16 cellular contexts compared by ENCODE assay signal in the genomic region with DNA sequence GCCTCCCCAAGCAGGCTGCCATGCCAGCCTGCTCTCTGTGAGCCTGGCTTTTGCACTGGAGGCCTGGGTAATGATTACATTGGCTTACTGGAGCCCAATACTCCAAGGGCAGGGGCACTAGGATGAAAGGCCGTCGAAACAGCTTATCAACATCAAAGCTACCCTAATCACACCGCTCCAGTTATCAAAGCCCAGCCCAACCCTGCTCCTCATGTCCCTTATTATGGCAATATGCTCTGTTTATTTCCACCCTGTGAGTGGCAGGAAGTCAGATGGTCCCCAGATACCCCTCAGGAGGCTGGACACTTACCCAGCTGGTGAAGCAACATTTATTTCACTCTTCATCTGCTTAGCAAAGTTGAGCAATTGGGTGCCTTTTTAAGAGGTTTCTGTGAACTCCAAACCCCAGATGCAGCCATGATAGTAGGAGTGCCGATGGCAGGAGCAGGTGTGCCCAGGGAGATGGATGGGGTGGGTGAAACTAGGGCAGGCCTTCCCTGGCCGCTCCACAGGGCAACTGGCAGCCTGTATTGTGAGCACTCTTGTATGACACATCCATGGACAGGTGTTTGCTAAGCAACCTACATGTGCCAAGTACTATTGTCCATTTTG.
A peak's percentile ranks its signal among the peaks of the same experiment; 100 is the strongest.
DNase-seq lines count a peak whose midpoint lies in the region; ATAC-seq and TF ChIP-seq lines count a peak whose summit lies in the region.
"Had no signal": no experiment of that assay in that cellular context is flagged by ENCODE, and none has a peak within 500 bp of the region (broad histone marks: within the 10 kb centered on the region; RNA-seq: fewer than 3 reads in every experiment).

No MANE protein-coding gene starts in this region.

- no peak overlapping the region for H3K4me3 ChIP-seq in HL-60 (replicated peaks; ENCODE audit: insufficient read depth, low read length)
- no peak overlapping the region for H3K4me3 ChIP-seq in psoas muscle

- DNase-seq in HL-60 (ENCODE audit: low read depth in 1 of 2, low spot score in 1 of 2) (peak; percentile 7 to 10), NCI-H2196 treated with DMSO at 0.1 percent for 48 hours (lab: John Stamatoyannopoulos, UW; ENCODE audit: unreplicated experiment) (peak; percentile 7), left cardiac atrium (peak; percentile 28), psoas muscle (no peak), G401 (ENCODE audit: low spot score) (no peak), COLO829 (ENCODE audit: low spot score) (no peak)
- no peak for DNase-seq in stimulated activated CD4-positive, alpha-beta T cell treated with anti-CD3 and anti-CD28 coated beads, Interleukin-15, amount 100 ng/mL, for 24 hours
- no peak for DNase-seq in activated naive CD4-positive, alpha-beta T cell treated with Interleukin-2 at 50 U/mL for 16 hours
- DNase-seq: activated B cell treated with CpG ODN at 0.5 μM for 24 hours; activated naive CD4-positive, alpha-beta T cell treated with anti-CD3 and anti-CD28 coated beads, Interleukin-2, amount 10 ng/mL, durations not matched to agents 7 days and 5 days; effector CD8-positive, alpha-beta T cell; foreskin melanocyte; NCI-H187; SK-N-SH; stimulated activated CD4-positive, alpha-beta T cell treated with anti-CD3 and anti-CD28 coated beads, Interleukin-4, amount 100 ng/mL, for 1 hour had no signal

- H3K36me3 ChIP-seq in psoas muscle (ENCODE audit: insufficient read depth in 1 of 2, low read depth in 1 of 2) = no peaks in the 10 kb centered on the region

- H3K4me1 ChIP-seq in psoas muscle = peaks cover 5% of the 10 kb centered on the region

- peak; percentile 28 to 59 for ATAC-seq in left cardiac atrium
- peak in 3 of 4 donors; percentile 50 to 89 (median 79) for ATAC-seq in psoas muscle

- H3K9me3 ChIP-seq in psoas muscle = no peaks in the 10 kb centered on the region
- H3K9me3 ChIP-seq: SK-N-SH had no signal

- in situ Hi-C loops in G401 (cut with HindIII; ENCODE audit: low sequenced_read_pairs) = no loop called here

- TF ChIP-seq CTCF in HL-60 (IDR thresholded peaks at IDR 0.05; ENCODE audit: insufficient read depth, low read length) (no peak), psoas muscle (IDR thresholded peaks at IDR 0.05) (no peak)

- H3K27ac ChIP-seq in HL-60 (replicated peaks) (no peak overlapping the region), psoas muscle (peak overlapping the region; percentile 30)
- H3K27ac ChIP-seq: C4-2B had no signal

- WGBS in psoas muscle, 3 donors = 24 to 33% (median 32%) methylated on average over 5 of the region's 5 CpGs

- H3K27me3 ChIP-seq in HL-60 (ENCODE audit: insufficient read depth, poor library complexity, severe bottlenecking) = no peaks in the 10 kb centered on the region
- H3K27me3 ChIP-seq in psoas muscle (ENCODE audit: insufficient read depth in 3 of 3, low read length in 2 of 3) = no peaks in the 10 kb centered on the region

- intact Hi-C loops in left cardiac atrium (cut with DNase I) (no loop called here), psoas muscle (cut with DNase I) (no loop called here)

Comparison
In these comparisons a context has a peak if more than half of its experiments do, and no peak if none do; other contexts are left out.
1. DNase-seq: peak in HL-60 (2 of 2), NCI-H2196 treated with DMSO at 0.1 percent for 48 hours (single experiment) and left cardiac atrium (single experiment); none in psoas muscle (0 of 2), stimulated activated CD4-positive, alpha-beta T cell treated with anti-CD3 and anti-CD28 coated beads, Interleukin-15, amount 100 ng/mL, for 24 hours (single experiment), G401 (single experiment), COLO829 (single experiment) and activated naive CD4-positive, alpha-beta T cell treated with Interleukin-2 at 50 U/mL for 16 hours (single experiment).